In the genomic region with DNA sequence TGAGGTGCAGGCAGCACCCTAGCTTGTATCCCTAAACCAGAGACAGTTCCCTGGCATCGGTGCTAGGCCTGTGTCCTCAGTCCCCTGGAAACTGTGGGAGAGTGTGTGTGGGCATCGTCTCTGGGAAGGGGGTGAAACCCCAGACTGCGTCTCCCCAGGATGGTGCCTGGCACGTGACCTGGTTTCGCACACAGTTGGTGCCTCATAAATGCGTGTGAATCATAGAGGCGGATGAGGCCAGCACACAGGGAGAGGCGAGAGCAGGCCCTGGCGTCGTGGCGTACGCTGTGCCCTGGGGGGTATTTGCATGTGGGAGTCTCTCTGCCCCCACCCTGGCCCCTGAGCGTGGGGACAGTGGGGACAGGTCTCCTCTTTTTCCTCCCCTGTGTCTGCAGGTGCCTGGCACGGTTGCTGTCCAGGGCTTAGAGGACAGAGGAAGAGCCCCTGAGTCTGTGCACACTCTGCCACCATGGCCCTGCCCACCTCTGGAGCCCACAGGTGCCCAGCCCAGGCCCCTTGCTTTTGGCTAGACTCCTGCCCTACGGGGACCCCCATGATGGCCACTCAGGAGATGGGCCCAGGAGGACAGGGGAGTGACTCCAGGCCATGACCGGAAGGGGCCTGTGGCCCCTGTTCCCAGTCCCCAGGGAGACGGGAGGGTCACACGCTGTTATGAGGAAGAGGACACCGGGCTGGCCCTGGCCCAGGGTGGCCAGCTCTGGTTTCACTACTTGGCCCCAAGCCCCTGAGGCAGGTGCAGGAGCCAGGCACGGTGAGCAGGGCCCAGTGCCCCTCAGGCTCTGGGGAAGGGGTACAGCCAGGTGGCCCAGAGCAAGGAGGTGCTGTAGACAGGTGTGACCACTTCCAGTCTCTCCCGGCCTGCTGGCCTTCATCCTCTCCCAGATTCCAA, we compare ENCODE assay signal across 2 cellular contexts.
TF ChIP-seq lines count a peak whose summit lies in the region.

No MANE protein-coding gene starts in this region.

TF ChIP-seq in HepG2, 621 proteins besides CTCF, POLR2A, EP300 and RAD21:
- TF ChIP-seq, protein P1, sequence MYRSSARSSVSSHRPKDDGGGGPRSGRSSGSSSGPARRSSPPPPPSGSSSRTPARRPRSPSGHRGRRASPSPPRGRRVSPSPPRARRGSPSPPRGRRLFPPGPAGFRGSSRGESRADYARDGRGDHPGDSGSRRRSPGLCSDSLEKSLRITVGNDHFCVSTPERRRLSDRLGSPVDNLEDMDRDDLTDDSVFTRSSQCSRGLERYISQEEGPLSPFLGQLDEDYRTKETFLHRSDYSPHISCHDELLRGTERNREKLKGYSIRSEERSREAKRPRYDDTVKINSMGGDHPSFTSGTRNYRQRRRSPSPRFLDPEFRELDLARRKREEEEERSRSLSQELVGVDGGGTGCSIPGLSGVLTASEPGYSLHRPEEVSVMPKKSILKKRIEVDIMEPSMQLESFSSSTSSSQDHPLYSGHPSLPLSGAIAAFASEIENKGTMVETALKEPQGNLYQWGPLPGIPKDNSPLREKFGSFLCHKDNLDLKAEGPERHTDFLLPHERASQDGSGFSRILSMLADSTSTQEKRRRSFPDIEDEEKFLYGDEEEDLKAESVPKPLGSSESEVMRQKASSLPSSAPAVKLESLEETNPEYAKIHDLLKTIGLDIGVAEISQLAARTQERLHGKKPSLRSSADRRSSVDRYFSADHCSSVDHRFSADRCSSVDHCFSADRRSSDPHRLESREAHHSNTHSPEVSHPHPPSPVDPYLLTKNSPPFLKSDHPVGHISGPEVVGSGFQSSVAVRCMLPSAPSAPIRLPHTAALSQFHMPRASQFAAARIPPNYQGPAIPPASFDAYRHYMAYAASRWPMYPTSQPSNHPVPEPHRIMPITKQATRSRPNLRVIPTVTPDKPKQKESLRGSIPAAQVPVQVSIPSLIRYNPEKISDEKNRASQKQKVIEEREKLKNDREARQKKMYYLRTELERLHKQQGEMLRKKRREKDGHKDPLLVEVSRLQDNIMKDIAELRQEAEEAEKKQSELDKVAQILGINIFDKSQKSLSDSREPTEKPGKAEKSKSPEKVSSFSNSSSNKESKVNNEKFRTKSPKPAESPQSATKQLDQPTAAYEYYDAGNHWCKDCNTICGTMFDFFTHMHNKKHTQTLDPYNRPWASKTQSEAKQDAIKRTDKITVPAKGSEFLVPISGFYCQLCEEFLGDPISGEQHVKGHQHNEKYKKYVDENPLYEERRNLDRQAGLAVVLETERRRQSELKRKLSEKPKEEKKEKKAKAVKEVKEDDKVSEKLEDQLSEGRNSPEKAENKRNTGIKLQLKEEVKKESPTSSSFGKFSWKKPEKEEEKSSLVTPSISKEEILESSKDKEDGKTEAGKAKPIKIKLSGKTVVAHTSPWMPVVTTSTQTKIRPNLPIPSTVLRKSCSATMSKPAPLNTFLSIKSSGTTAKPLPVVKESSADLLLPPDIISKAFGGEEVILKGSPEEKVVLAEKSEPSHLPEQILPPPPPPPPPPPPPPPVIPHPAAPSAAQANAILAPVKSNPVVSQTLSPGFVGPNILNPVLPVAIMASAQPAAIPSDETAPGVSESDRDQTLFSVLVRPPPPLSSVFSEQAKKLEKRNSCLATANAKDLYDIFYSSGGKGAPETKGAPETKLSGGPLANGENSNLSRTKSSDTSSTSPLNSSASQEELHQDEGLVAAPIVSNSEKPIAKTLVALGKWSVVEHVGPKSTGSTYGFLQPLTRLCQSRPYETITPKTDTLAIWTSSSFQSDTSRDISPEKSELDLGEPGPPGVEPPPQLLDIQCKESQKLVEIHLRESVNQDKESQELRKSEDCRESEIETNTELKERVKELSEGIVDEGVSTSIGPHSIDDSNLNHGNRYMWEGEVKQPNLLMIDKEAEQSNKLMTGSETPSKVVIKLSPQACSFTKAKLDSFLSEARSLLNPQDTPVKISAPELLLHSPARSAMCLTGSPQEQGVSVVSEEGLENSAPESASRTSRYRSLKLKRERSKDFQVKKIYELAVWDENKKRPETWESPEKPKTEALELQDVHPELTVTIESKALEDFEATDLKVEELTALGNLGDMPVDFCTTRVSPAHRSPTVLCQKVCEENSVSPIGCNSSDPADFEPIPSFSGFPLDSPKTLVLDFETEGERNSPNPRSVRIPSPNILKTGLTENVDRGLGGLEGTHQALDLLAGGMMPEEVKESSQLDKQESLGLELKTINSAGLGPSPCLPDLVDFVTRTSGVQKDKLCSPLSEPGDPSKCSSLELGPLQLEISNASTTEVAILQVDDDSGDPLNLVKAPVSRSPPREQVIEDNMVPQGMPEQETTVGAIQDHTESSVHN (CRISPR knock-in tag; IDR thresholded peaks at IDR 0.05), result no peak
- TF ChIP-seq, protein P2, sequence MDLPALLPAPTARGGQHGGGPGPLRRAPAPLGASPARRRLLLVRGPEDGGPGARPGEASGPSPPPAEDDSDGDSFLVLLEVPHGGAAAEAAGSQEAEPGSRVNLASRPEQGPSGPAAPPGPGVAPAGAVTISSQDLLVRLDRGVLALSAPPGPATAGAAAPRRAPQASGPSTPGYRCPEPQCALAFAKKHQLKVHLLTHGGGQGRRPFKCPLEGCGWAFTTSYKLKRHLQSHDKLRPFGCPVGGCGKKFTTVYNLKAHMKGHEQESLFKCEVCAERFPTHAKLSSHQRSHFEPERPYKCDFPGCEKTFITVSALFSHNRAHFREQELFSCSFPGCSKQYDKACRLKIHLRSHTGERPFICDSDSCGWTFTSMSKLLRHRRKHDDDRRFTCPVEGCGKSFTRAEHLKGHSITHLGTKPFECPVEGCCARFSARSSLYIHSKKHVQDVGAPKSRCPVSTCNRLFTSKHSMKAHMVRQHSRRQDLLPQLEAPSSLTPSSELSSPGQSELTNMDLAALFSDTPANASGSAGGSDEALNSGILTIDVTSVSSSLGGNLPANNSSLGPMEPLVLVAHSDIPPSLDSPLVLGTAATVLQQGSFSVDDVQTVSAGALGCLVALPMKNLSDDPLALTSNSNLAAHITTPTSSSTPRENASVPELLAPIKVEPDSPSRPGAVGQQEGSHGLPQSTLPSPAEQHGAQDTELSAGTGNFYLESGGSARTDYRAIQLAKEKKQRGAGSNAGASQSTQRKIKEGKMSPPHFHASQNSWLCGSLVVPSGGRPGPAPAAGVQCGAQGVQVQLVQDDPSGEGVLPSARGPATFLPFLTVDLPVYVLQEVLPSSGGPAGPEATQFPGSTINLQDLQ (CRISPR knock-in tag; IDR thresholded peaks at IDR 0.05), result no peak
- no peak for TF ChIP-seq ZNF598 (CRISPR knock-in tag; IDR thresholded peaks at IDR 0.05; ENCODE audit: borderline replicate concordance)
- TF ChIP-seq ZNF256 (CRISPR knock-in tag; conservative IDR thresholded peaks at IDR 0.05), result no peak
- TF ChIP-seq, protein P3, sequence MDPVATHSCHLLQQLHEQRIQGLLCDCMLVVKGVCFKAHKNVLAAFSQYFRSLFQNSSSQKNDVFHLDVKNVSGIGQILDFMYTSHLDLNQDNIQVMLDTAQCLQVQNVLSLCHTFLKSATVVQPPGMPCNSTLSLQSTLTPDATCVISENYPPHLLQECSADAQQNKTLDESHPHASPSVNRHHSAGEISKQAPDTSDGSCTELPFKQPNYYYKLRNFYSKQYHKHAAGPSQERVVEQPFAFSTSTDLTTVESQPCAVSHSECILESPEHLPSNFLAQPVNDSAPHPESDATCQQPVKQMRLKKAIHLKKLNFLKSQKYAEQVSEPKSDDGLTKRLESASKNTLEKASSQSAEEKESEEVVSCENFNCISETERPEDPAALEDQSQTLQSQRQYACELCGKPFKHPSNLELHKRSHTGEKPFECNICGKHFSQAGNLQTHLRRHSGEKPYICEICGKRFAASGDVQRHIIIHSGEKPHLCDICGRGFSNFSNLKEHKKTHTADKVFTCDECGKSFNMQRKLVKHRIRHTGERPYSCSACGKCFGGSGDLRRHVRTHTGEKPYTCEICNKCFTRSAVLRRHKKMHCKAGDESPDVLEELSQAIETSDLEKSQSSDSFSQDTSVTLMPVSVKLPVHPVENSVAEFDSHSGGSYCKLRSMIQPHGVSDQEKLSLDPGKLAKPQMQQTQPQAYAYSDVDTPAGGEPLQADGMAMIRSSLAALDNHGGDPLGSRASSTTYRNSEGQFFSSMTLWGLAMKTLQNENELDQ (CRISPR knock-in tag; IDR thresholded peaks at IDR 0.05; ENCODE audit: borderline replicate concordance), result no peak
- TF ChIP-seq NCOA1 (CRISPR knock-in tag; IDR thresholded peaks at IDR 0.05), result no peak

TF ChIP-seq in GM23338, 12 proteins besides CTCF, POLR2A, EP300 and RAD21 (continues in another document):
- TF ChIP-seq CREB1 (CRISPR knock-in tag; IDR thresholded peaks at IDR 0.05; ENCODE audit: low read depth), result no peak
- TF ChIP-seq, protein P4, sequence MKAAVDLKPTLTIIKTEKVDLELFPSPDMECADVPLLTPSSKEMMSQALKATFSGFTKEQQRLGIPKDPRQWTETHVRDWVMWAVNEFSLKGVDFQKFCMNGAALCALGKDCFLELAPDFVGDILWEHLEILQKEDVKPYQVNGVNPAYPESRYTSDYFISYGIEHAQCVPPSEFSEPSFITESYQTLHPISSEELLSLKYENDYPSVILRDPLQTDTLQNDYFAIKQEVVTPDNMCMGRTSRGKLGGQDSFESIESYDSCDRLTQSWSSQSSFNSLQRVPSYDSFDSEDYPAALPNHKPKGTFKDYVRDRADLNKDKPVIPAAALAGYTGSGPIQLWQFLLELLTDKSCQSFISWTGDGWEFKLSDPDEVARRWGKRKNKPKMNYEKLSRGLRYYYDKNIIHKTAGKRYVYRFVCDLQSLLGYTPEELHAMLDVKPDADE (IDR thresholded peaks at IDR 0.05), result no peak
- TF ChIP-seq, protein P5, sequence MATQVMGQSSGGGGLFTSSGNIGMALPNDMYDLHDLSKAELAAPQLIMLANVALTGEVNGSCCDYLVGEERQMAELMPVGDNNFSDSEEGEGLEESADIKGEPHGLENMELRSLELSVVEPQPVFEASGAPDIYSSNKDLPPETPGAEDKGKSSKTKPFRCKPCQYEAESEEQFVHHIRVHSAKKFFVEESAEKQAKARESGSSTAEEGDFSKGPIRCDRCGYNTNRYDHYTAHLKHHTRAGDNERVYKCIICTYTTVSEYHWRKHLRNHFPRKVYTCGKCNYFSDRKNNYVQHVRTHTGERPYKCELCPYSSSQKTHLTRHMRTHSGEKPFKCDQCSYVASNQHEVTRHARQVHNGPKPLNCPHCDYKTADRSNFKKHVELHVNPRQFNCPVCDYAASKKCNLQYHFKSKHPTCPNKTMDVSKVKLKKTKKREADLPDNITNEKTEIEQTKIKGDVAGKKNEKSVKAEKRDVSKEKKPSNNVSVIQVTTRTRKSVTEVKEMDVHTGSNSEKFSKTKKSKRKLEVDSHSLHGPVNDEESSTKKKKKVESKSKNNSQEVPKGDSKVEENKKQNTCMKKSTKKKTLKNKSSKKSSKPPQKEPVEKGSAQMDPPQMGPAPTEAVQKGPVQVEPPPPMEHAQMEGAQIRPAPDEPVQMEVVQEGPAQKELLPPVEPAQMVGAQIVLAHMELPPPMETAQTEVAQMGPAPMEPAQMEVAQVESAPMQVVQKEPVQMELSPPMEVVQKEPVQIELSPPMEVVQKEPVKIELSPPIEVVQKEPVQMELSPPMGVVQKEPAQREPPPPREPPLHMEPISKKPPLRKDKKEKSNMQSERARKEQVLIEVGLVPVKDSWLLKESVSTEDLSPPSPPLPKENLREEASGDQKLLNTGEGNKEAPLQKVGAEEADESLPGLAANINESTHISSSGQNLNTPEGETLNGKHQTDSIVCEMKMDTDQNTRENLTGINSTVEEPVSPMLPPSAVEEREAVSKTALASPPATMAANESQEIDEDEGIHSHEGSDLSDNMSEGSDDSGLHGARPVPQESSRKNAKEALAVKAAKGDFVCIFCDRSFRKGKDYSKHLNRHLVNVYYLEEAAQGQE (IDR thresholded peaks at IDR 0.05; ENCODE audit: unreplicated experiment), result no peak
- TF ChIP-seq POLR2AphosphoS5 (IDR thresholded peaks at IDR 0.05; ENCODE audit: low read depth), result no peak
- no peak for TF ChIP-seq STAT1 (IDR thresholded peaks at IDR 0.05; ENCODE audit: unreplicated experiment)
- TF ChIP-seq EZH2 (IDR thresholded peaks at IDR 0.05; ENCODE audit: low read depth, unreplicated experiment), result no peak
- TF ChIP-seq ZNF114 (CRISPR knock-in tag; IDR thresholded peaks at IDR 0.05), result no peak
- no peak for TF ChIP-seq JUNB (IDR thresholded peaks at IDR 0.05; ENCODE audit: unreplicated experiment)
- TF ChIP-seq NANOG (IDR thresholded peaks at IDR 0.05; ENCODE audit: borderline replicate concordance), result no peak
